ENCODE assay signal across 7 cellular contexts in genomic region chr18:8622625-8623024, GRCh38. TPM values are rescaled to one million over a fixed set of nuclear protein-coding genes. Genes with fewer than 3 reads are reported as not detected.
DNase-seq lines count a peak whose midpoint lies in the region; ATAC-seq and TF ChIP-seq lines count a peak whose summit lies in the region.
"Not testable (repeated sequence)": the region's sequence is repeated elsewhere in the genome, so short reads cannot be mapped to it uniquely, and the experiment has no call there.

No MANE protein-coding gene starts in this region.

- peaks cover 37% of the 10 kb centered on the region for H3K4me1 Mint-ChIP-seq in activated CD8-positive, alpha-beta T cell treated with anti-CD3 and anti-CD28 coated beads, Interleukin-2, amount 10 ng/mL, durations not matched to agents 7 days and 5 days (ENCODE audit: low read depth)
- H3K4me1 Mint-ChIP-seq in central memory CD8-positive, alpha-beta T cell = peaks cover 77% of the 10 kb centered on the region
- H3K4me1 Mint-ChIP-seq in naive B cell = peaks cover 56 to 67% (median 67%) of the 10 kb centered on the region in 3 donors
- peaks cover 67% of the 10 kb centered on the region for H3K4me1 Mint-ChIP-seq in stimulated activated memory B cell treated with anti-CD40 and anti-IgM and Interleukin-4, amounts not matched to agents 10 μg/mL and 1 μg/mL and 100 μg/mL, for 72 hours

- not testable (repeated sequence) for H3K27me3 Mint-ChIP-seq in activated CD8-positive, alpha-beta T cell treated with anti-CD3 and anti-CD28 coated beads, Interleukin-2, amount 10 ng/mL, durations not matched to agents 7 days and 5 days (ENCODE audit: low read depth); central memory CD8-positive, alpha-beta T cell; naive B cell; stimulated activated memory B cell treated with anti-CD40 and anti-IgM and Interleukin-4, amounts not matched to agents 10 μg/mL and 1 μg/mL and 100 μg/mL, for 72 hours

- peaks cover 73% of the 10 kb centered on the region for H3K36me3 Mint-ChIP-seq in activated CD8-positive, alpha-beta T cell treated with anti-CD3 and anti-CD28 coated beads, Interleukin-2, amount 10 ng/mL, durations not matched to agents 7 days and 5 days (ENCODE audit: low read depth)
- H3K36me3 Mint-ChIP-seq in central memory CD8-positive, alpha-beta T cell (ENCODE audit: insufficient read depth) = peaks cover 17% of the 10 kb centered on the region
- H3K36me3 Mint-ChIP-seq in naive B cell = peaks cover 17 to 37% of the 10 kb centered on the region in 2 donors
- H3K36me3 Mint-ChIP-seq in stimulated activated memory B cell treated with anti-CD40 and anti-IgM and Interleukin-4, amounts not matched to agents 10 μg/mL and 1 μg/mL and 100 μg/mL, for 72 hours = peaks cover 59% of the 10 kb centered on the region

- peak overlapping the region; percentile 62; the same call in 1 of the 2 replicates for H3K4me2 ChIP-seq in OCI-LY3 (ENCODE audit: low read length)

- CTCF ChIA-PET in activated CD8-positive, alpha-beta T cell treated with anti-CD3 and anti-CD28 coated beads, Interleukin-2, amount 10 ng/mL, durations not matched to agents 7 days and 5 days (lab: Charles Lee) = not testable (repeated sequence)

- not testable (repeated sequence) for TF ChIP-seq CTCF in OCI-LY3 (IDR thresholded peaks at IDR 0.05; ENCODE audit: low read depth, low read length); right atrium auricular region (IDR thresholded peaks at IDR 0.05)

- H3K9ac ChIP-seq in OCI-LY3 (ENCODE audit: low read length) = not testable (repeated sequence)

- H3K9me3 Mint-ChIP-seq in activated CD8-positive, alpha-beta T cell treated with anti-CD3 and anti-CD28 coated beads, Interleukin-2, amount 10 ng/mL, durations not matched to agents 7 days and 5 days (ENCODE audit: insufficient read depth) = peaks cover 17% of the 10 kb centered on the region
- not testable (repeated sequence) for H3K9me3 Mint-ChIP-seq in central memory CD8-positive, alpha-beta T cell; naive B cell; stimulated activated memory B cell treated with anti-CD40 and anti-IgM and Interleukin-4, amounts not matched to agents 10 μg/mL and 1 μg/mL and 100 μg/mL, for 72 hours

- DNase-seq in ELF-1 (ENCODE audit: low read depth, low spot score) = peak; percentile 16
- DNase-seq in activated CD8-positive, alpha-beta T cell treated with anti-CD3 and anti-CD28 coated beads, Interleukin-2, amount 10 ng/mL, durations not matched to agents 7 days and 5 days; central memory CD8-positive, alpha-beta T cell (ENCODE audit: low spot score in 2 of 2); right atrium auricular region (ENCODE audit: low spot score); naive B cell: not testable (repeated sequence)

- peaks cover 80% of the 10 kb centered on the region for H4K20me1 ChIP-seq in OCI-LY3 (ENCODE audit: insufficient read depth, low read length)

- H3K9me3 ChIP-seq in OCI-LY3 (ENCODE audit: insufficient read depth, low read length); right atrium auricular region: not testable (repeated sequence)

- peaks cover 86% of the 10 kb centered on the region for H3K79me2 ChIP-seq in OCI-LY3 (ENCODE audit: low read length)

- H3K4me3 Mint-ChIP-seq in activated CD8-positive, alpha-beta T cell treated with anti-CD3 and anti-CD28 coated beads, Interleukin-2, amount 10 ng/mL, durations not matched to agents 7 days and 5 days; stimulated activated memory B cell treated with anti-CD40 and anti-IgM and Interleukin-4, amounts not matched to agents 10 μg/mL and 1 μg/mL and 100 μg/mL, for 72 hours: not testable (repeated sequence)
- peak overlapping the region; percentile 38 for H3K4me3 Mint-ChIP-seq in central memory CD8-positive, alpha-beta T cell
- peak overlapping the region in 7 of 8 donors; percentile 38 to 86 (median 77) for H3K4me3 Mint-ChIP-seq in naive B cell

- POLR2A ChIA-PET in activated CD8-positive, alpha-beta T cell treated with anti-CD3 and anti-CD28 coated beads, Interleukin-2, amount 10 ng/mL, durations not matched to agents 7 days and 5 days (lab: Charles Lee) = not testable (repeated sequence)

- peak overlapping the region; percentile 44 for H3K27ac Mint-ChIP-seq in activated CD8-positive, alpha-beta T cell treated with anti-CD3 and anti-CD28 coated beads, Interleukin-2, amount 10 ng/mL, durations not matched to agents 7 days and 5 days
- not testable (repeated sequence) for H3K27ac Mint-ChIP-seq in central memory CD8-positive, alpha-beta T cell (ENCODE audit: low read depth)
- peak overlapping the region; percentile 21 to 93 (median 62) for H3K27ac Mint-ChIP-seq in naive B cell
- peak overlapping the region; percentile 72 for H3K27ac Mint-ChIP-seq in stimulated activated memory B cell treated with anti-CD40 and anti-IgM and Interleukin-4, amounts not matched to agents 10 μg/mL and 1 μg/mL and 100 μg/mL, for 72 hours

- H3K27me3 ChIP-seq in OCI-LY3 (ENCODE audit: low read depth, low read length); right atrium auricular region: not testable (repeated sequence)

- H3K27ac ChIP-seq in OCI-LY3 (ENCODE audit: low read length) = not testable (repeated sequence)
- H3K27ac ChIP-seq in right atrium auricular region = peak overlapping the region; percentile 20 to 82

- not testable (repeated sequence) for H3K36me3 ChIP-seq in OCI-LY3 (replicated peaks; ENCODE audit: low read depth, low read length)
- peaks cover 21% of the 10 kb centered on the region for H3K36me3 ChIP-seq in right atrium auricular region

- not testable (repeated sequence) for ATAC-seq in activated CD8-positive, alpha-beta T cell treated with anti-CD3 and anti-CD28 coated beads, Interleukin-2, amount 10 ng/mL, durations not matched to agents 7 days and 5 days; central memory CD8-positive, alpha-beta T cell (replicated peaks; ENCODE audit: extremely low read depth, poor library complexity, severe bottlenecking); naive B cell (ENCODE audit: low read depth in 2 of 2); stimulated activated memory B cell treated with anti-CD40 and anti-IgM and Interleukin-4, amounts not matched to agents 10 μg/mL and 1 μg/mL and 100 μg/mL, for 72 hours

- H3K4me1 ChIP-seq in OCI-LY3 (ENCODE audit: low read length) (peaks cover 39% of the 10 kb centered on the region), right atrium auricular region (peaks cover 0 to 47% of the 10 kb centered on the region in 2 donors)

- H2AFZ ChIP-seq in OCI-LY3 (ENCODE audit: low read depth, low read length) = not testable (repeated sequence)

- not testable (repeated sequence) for H3K4me3 ChIP-seq in OCI-LY3 (ENCODE audit: low read length); right atrium auricular region

RNA-seq across cellular contexts. Expression of gene RAB12, which starts 13.4 kb away (rescaled TPM):
- 10 to 100 TPM; 14.5 to 15.2 TPM for total RNA-seq in activated CD8-positive, alpha-beta T cell treated with anti-CD3 and anti-CD28 coated beads, Interleukin-2, amount 10 ng/mL, durations not matched to agents 7 days and 5 days
- 10 to 100 TPM; 67.1 to 97.6 TPM for total RNA-seq in right atrium auricular region
- 1 to 10 TPM in 1 of 6 donors, under 1 TPM in 3, not detected in 2; 0.25 to 1.0 (median 0.65) TPM for polyA plus RNA-seq in naive B cell (ENCODE audit: low read depth in 6 of 6)

Comparison
In these comparisons a context has a peak if more than half of its experiments do, and no peak if none do; other contexts are left out.
1. RNA of gene RAB12, which starts 13.4 kb away (total RNA-seq): 67.1 to 97.6 TPM in right atrium auricular region; 14.5 to 15.2 TPM in activated CD8-positive, alpha-beta T cell treated with anti-CD3 and anti-CD28 coated beads, Interleukin-2, amount 10 ng/mL, durations not matched to agents 7 days and 5 days; every median in the first group is over 4 times any median in the second.